8 cellular contexts compared by ENCODE assay signal in genomic region chr14:58572092-58572853, GRCh38.
DNase-seq lines count a peak whose midpoint lies in the region; FAIRE-seq and TF ChIP-seq lines count a peak whose summit lies in the region.

No MANE protein-coding gene starts in this region.

- H3K27ac ChIP-seq in HUES48 (ENCODE audit: low read depth, low read length), result peak overlapping the region; percentile 7
- no peak overlapping the region for H3K27ac ChIP-seq in small intestine (ENCODE audit: low read depth in 1 of 2, low read length in 1 of 2)
- H3K27ac ChIP-seq in WERI-Rb-1, result no peak overlapping the region

- DNase-seq in activated T-cell treated with anti-CD3 and anti-CD28 coated beads, Interleukin-2, amount 50 U/mL, for 1 hour, result peak; percentile 37
- DNase-seq in kidney epithelial cell (ENCODE audit: low read depth) (peak; percentile 55), small intestine (no peak), NCI-H345 (lab: John Stamatoyannopoulos, UW) (no peak), NCI-H2029 treated with DMSO at 0.1 percent for 48 hours (lab: John Stamatoyannopoulos, UW) (no peak), WERI-Rb-1 (no peak)
- peak; percentile 14 for DNase-seq in stimulated activated CD8-positive, alpha-beta memory T cell treated with anti-CD3 and anti-CD28 coated beads, Interleukin-4, amount 100 ng/mL, for 24 hours (ENCODE audit: low read depth)

- peaks cover 2% of the 10 kb centered on the region; the same call in 1 of the 2 replicates for H3K4me1 ChIP-seq in HUES48 (ENCODE audit: control insufficient read depth, insufficient read depth, low read length)
- H3K4me1 ChIP-seq in small intestine (ENCODE audit: control insufficient read depth in 2 of 2, insufficient read depth in 1 of 2, low read depth in 1 of 2, low read length in 1 of 2), result no peaks in the 10 kb centered on the region

- TF ChIP-seq CTCF in kidney epithelial cell (IDR thresholded peaks at IDR 0.05; ENCODE audit: insufficient read depth, low read length, poor library complexity, severe bottlenecking), result no peak
- no peak for TF ChIP-seq CTCF in WERI-Rb-1 (IDR thresholded peaks at IDR 0.05; ENCODE audit: low read depth, low read length)

- WGBS in small intestine, 3 donors, result 19 to 39% (median 29%) methylated on average over 7 of the region's 7 CpGs

- H3K9ac ChIP-seq in HUES48 (ENCODE audit: low read depth, low read length), result no peak overlapping the region

- H3K27me3 ChIP-seq in HUES48 (ENCODE audit: control insufficient read depth, insufficient read depth, low read length) (no peaks in the 10 kb centered on the region), kidney epithelial cell (ENCODE audit: control insufficient read depth, insufficient read depth, low read length) (no peaks in the 10 kb centered on the region), small intestine (ENCODE audit: control insufficient read depth in 2 of 2, insufficient read depth in 2 of 2, low read length in 2 of 2) (no peaks in the 10 kb centered on the region), WERI-Rb-1 (ENCODE audit: insufficient read depth, low read depth, severe bottlenecking) (no peaks in the 10 kb centered on the region)

- H3K36me3 ChIP-seq in HUES48 (ENCODE audit: control insufficient read depth, insufficient read depth, low read length) (no peaks in the 10 kb centered on the region), kidney epithelial cell (ENCODE audit: control insufficient read depth, insufficient read depth, low read length) (no peaks in the 10 kb centered on the region), small intestine (ENCODE audit: control insufficient read depth in 2 of 2, insufficient read depth in 2 of 2, low read length in 2 of 2) (no peaks in the 10 kb centered on the region), WERI-Rb-1 (no peaks in the 10 kb centered on the region)

- H3K9me3 ChIP-seq in HUES48 (ENCODE audit: control insufficient read depth, insufficient read depth, low read length) (no peaks in the 10 kb centered on the region), small intestine (ENCODE audit: control insufficient read depth, low read depth) (no peaks in the 10 kb centered on the region), WERI-Rb-1 (ENCODE audit: severe bottlenecking) (no peaks in the 10 kb centered on the region)

- no peak for FAIRE-seq in small intestine (lab: Jason Lieb, UNC)

- H3K4me3 ChIP-seq in HUES48 (ENCODE audit: low read depth, low read length) (no peak overlapping the region), kidney epithelial cell (ENCODE audit: low read depth, low read length) (no peak overlapping the region), small intestine (ENCODE audit: low read depth in 1 of 2, low read length in 2 of 2) (no peak overlapping the region), WERI-Rb-1 (ENCODE audit: low read depth, low read length) (no peak overlapping the region)

Comparison
In these comparisons a context has a peak if more than half of its experiments do, and no peak if none do; other contexts are left out.
1. DNase-seq: peak in activated T-cell treated with anti-CD3 and anti-CD28 coated beads, Interleukin-2, amount 50 U/mL, for 1 hour (single experiment), kidney epithelial cell (single experiment) and stimulated activated CD8-positive, alpha-beta memory T cell treated with anti-CD3 and anti-CD28 coated beads, Interleukin-4, amount 100 ng/mL, for 24 hours (single experiment); none in small intestine (single experiment), NCI-H345 (single experiment), NCI-H2029 treated with DMSO at 0.1 percent for 48 hours (single experiment) and WERI-Rb-1 (single experiment).